Comparison of ENCODE assay signal across 1 cellular context in the genomic region with DNA sequence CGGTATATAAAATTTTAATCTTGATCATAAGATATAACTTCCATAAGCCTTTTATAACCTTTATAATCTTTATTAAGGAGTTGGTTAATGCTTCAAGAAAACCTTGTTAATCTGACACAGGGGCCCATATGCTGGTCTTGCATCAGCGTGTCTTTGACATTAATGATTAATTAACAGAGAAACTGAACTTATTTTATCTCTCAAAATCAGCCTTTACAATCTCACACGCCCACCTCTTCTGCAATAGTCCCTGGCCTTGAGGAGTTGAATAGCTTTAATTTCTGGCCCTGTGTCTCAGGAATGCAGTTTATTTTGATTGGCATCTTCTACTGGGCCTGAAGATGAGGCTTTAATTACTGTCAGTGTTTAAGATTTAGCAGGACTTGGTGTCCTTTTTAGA. TPM values are rescaled to one million over a fixed set of nuclear protein-coding genes. Genes with fewer than 3 reads are reported as not detected.
"Had no signal": no experiment of that assay in that cellular context is flagged by ENCODE, and none has a peak within 500 bp of the region (broad histone marks: within the 10 kb centered on the region; RNA-seq: fewer than 3 reads in every experiment).

No MANE protein-coding gene starts in this region.

RNA-seq across cellular contexts. Expression of gene MAOA, which starts 36.2 kb away (rescaled TPM):
- polyA plus RNA-seq: immature natural killer cell had no signal
